11 cellular contexts compared by ENCODE assay signal in genomic region chr18:48639772-48640432, GRCh38.
DNase-seq lines count a peak whose midpoint lies in the region; ATAC-seq and TF ChIP-seq lines count a peak whose summit lies in the region.
"Had no signal": no experiment of that assay in that cellular context is flagged by ENCODE, and none has a peak within 500 bp of the region (broad histone marks: within the 10 kb centered on the region; RNA-seq: fewer than 3 reads in every experiment).

No MANE protein-coding gene starts in this region.

- no peaks in the 10 kb centered on the region for H3F3A ChIP-seq in PC-3 (ENCODE audit: low read length, unreplicated experiment)

- H3K4me1 Mint-ChIP-seq in activated CD8-positive, alpha-beta T cell treated with anti-CD3 and anti-CD28 coated beads for 36 hours (ENCODE audit: low read depth): no peaks in the 10 kb centered on the region
- H3K4me1 Mint-ChIP-seq in activated CD8-positive, alpha-beta T cell treated with anti-CD3 and anti-CD28 coated beads, Interleukin-2, amount 10 ng/mL, durations not matched to agents 7 days and 5 days (ENCODE audit: low read depth): no peaks in the 10 kb centered on the region
- H3K4me1 Mint-ChIP-seq: B cell had no signal

- H3K27me3 Mint-ChIP-seq in activated CD8-positive, alpha-beta T cell treated with anti-CD3 and anti-CD28 coated beads for 36 hours: no peaks in the 10 kb centered on the region
- peaks cover 4% of the 10 kb centered on the region for H3K27me3 Mint-ChIP-seq in activated CD8-positive, alpha-beta T cell treated with anti-CD3 and anti-CD28 coated beads, Interleukin-2, amount 10 ng/mL, durations not matched to agents 7 days and 5 days (ENCODE audit: low read depth)
- H3K27me3 Mint-ChIP-seq: B cell had no signal

- CTCF ChIA-PET in activated CD8-positive, alpha-beta T cell treated with anti-CD3 and anti-CD28 coated beads for 36 hours (lab: Charles Lee): interaction anchor here (0.6 to 1.3 kb wide), 4 partner anchors 9 to 195 kb away, joined by 3 read pairs; no protein-coding TSS in a partner anchor
- CTCF ChIA-PET in activated CD8-positive, alpha-beta T cell treated with anti-CD3 and anti-CD28 coated beads, Interleukin-2, amount 10 ng/mL, durations not matched to agents 7 days and 5 days (lab: Charles Lee): interaction anchor here (0.7 to 1.0 kb wide), 2 partner anchors 164 to 195 kb away, joined by 3 to 5 read pairs; no protein-coding TSS in a partner anchor
- CTCF ChIA-PET in PC-3 (lab: Charles Lee): no interaction called here

- H3K9ac ChIP-seq in PC-3 (ENCODE audit: low read length): no peak overlapping the region

- H3K4me3 ChIP-seq in PC-3 (ENCODE audit: low read length): no peak overlapping the region
- H3K4me3 ChIP-seq in fibroblast of the aortic adventitia (ENCODE audit: low read depth, low read length): no peak overlapping the region
- no peak overlapping the region for H3K4me3 ChIP-seq in suprapubic skin
- H3K4me3 ChIP-seq: pancreas had no signal

- peaks cover 4% of the 10 kb centered on the region for H3K9me3 Mint-ChIP-seq in activated CD8-positive, alpha-beta T cell treated with anti-CD3 and anti-CD28 coated beads for 36 hours
- no peaks in the 10 kb centered on the region for H3K9me3 Mint-ChIP-seq in activated CD8-positive, alpha-beta T cell treated with anti-CD3 and anti-CD28 coated beads, Interleukin-2, amount 10 ng/mL, durations not matched to agents 7 days and 5 days (ENCODE audit: insufficient read depth)

- no peaks in the 10 kb centered on the region for H3K36me3 Mint-ChIP-seq in activated CD8-positive, alpha-beta T cell treated with anti-CD3 and anti-CD28 coated beads for 36 hours (ENCODE audit: low read depth)
- no peaks in the 10 kb centered on the region for H3K36me3 Mint-ChIP-seq in activated CD8-positive, alpha-beta T cell treated with anti-CD3 and anti-CD28 coated beads, Interleukin-2, amount 10 ng/mL, durations not matched to agents 7 days and 5 days (ENCODE audit: low read depth)

- no peak overlapping the region for H3K4me3 Mint-ChIP-seq in activated CD8-positive, alpha-beta T cell treated with anti-CD3 and anti-CD28 coated beads for 36 hours
- no peak overlapping the region for H3K4me3 Mint-ChIP-seq in activated CD8-positive, alpha-beta T cell treated with anti-CD3 and anti-CD28 coated beads, Interleukin-2, amount 10 ng/mL, durations not matched to agents 7 days and 5 days
- H3K4me3 Mint-ChIP-seq: activated T-cell treated with anti-CD3 and anti-CD28 coated beads, Interleukin-2, amount 50 U/mL, for 72 hours; B cell had no signal

- no peak for TF ChIP-seq EP300 in suprapubic skin (IDR thresholded peaks at IDR 0.05)

- no peaks in the 10 kb centered on the region for H3K9me2 ChIP-seq in PC-3 (replicated peaks; ENCODE audit: low read length)

- H3K27me3 ChIP-seq in PC-3 (ENCODE audit: low read length) (no peaks in the 10 kb centered on the region), suprapubic skin (no peaks in the 10 kb centered on the region)
- H3K27me3 ChIP-seq: pancreas had no signal

- POLR2A ChIA-PET in activated CD8-positive, alpha-beta T cell treated with anti-CD3 and anti-CD28 coated beads for 36 hours (lab: Charles Lee): no interaction called here
- POLR2A ChIA-PET in activated CD8-positive, alpha-beta T cell treated with anti-CD3 and anti-CD28 coated beads, Interleukin-2, amount 10 ng/mL, durations not matched to agents 7 days and 5 days (lab: Charles Lee): no interaction called here
- POLR2A ChIA-PET in PC-3 (lab: Charles Lee; ENCODE audit: unreplicated experiment): no interaction called here

- no peak for TF ChIP-seq POLR2A in suprapubic skin (IDR thresholded peaks at IDR 0.05)

- peak; percentile 11 for DNase-seq in activated CD8-positive, alpha-beta T cell treated with anti-CD3 and anti-CD28 coated beads for 36 hours
- DNase-seq in activated CD8-positive, alpha-beta T cell treated with anti-CD3 and anti-CD28 coated beads, Interleukin-2, amount 10 ng/mL, durations not matched to agents 7 days and 5 days: no peak
- DNase-seq in PC-3 (no peak), fibroblast of the aortic adventitia (ENCODE audit: low read depth) (no peak), suprapubic skin (ENCODE audit: low spot score in 2 of 2) (peak; percentile 42 to 71), ureter (ENCODE audit: low spot score) (no peak), COR-L47 (lab: John Stamatoyannopoulos, UW) (no peak)
- DNase-seq: activated T-cell treated with anti-CD3 and anti-CD28 coated beads, Interleukin-2, amount 50 U/mL, for 72 hours; pancreas had no signal

- no peak overlapping the region for H2AFZ ChIP-seq in PC-3 (ENCODE audit: low read length)

- intact Hi-C loops in activated CD8-positive, alpha-beta T cell treated with anti-CD3 and anti-CD28 coated beads for 36 hours (cut with micrococcal nuclease): no loop called here
- intact Hi-C loops in PC-3 (cut with micrococcal nuclease): no loop called here

- H4K20me1 ChIP-seq in PC-3 (ENCODE audit: low read length): no peaks in the 10 kb centered on the region

- H3K79me2 ChIP-seq in PC-3 (ENCODE audit: low read length): no peaks in the 10 kb centered on the region

- TF ChIP-seq CTCF in activated CD8-positive, alpha-beta T cell treated with anti-CD3 and anti-CD28 coated beads for 36 hours (IDR thresholded peaks at IDR 0.05): no peak
- TF ChIP-seq CTCF in PC-3 (conservative IDR thresholded peaks at IDR 0.05; ENCODE audit: low read depth, low read length) (peak; percentile 26; the same call in 1 of the 2 replicates), fibroblast of the aortic adventitia (IDR thresholded peaks at IDR 0.05; ENCODE audit: insufficient read depth, low read length) (peak; percentile 36), suprapubic skin (IDR thresholded peaks at IDR 0.05) (no peak)

- H3K27ac ChIP-seq in PC-3 (ENCODE audit: low read length) (no peak overlapping the region), suprapubic skin (no peak overlapping the region)
- H3K27ac ChIP-seq: pancreas had no signal

- no peaks in the 10 kb centered on the region for H3K36me3 ChIP-seq in PC-3 (ENCODE audit: low read depth, low read length)
- H3K36me3 ChIP-seq in suprapubic skin: peaks cover 7% of the 10 kb centered on the region
- H3K36me3 ChIP-seq: pancreas had no signal

- H3K9me3 ChIP-seq in PC-3 (ENCODE audit: low read length) (no peaks in the 10 kb centered on the region), suprapubic skin (no peaks in the 10 kb centered on the region)
- H3K9me3 ChIP-seq: pancreas had no signal

- WGBS in suprapubic skin: 100% methylated on average over 2 of the region's 14 CpGs

- BruUV-seq in PC-3 (replicated peaks; lab: Mats Ljungman, UMichigan): no TSS peak

- no peak overlapping the region for H3K4me2 ChIP-seq in PC-3 (ENCODE audit: low read length)

- H3K27ac Mint-ChIP-seq in activated CD8-positive, alpha-beta T cell treated with anti-CD3 and anti-CD28 coated beads for 36 hours: no peak overlapping the region
- no peak overlapping the region for H3K27ac Mint-ChIP-seq in activated CD8-positive, alpha-beta T cell treated with anti-CD3 and anti-CD28 coated beads, Interleukin-2, amount 10 ng/mL, durations not matched to agents 7 days and 5 days
- H3K27ac Mint-ChIP-seq: activated T-cell treated with anti-CD3 and anti-CD28 coated beads, Interleukin-2, amount 50 U/mL, for 72 hours; B cell had no signal

- H3K4me1 ChIP-seq in PC-3 (ENCODE audit: insufficient read depth, low read length) (no peaks in the 10 kb centered on the region), suprapubic skin (no peaks in the 10 kb centered on the region)
- H3K4me1 ChIP-seq: pancreas had no signal

- no peak for ATAC-seq in activated CD8-positive, alpha-beta T cell treated with anti-CD3 and anti-CD28 coated beads for 36 hours
- no peak for ATAC-seq in activated CD8-positive, alpha-beta T cell treated with anti-CD3 and anti-CD28 coated beads, Interleukin-2, amount 10 ng/mL, durations not matched to agents 7 days and 5 days
- ATAC-seq in PC-3 (no peak), HG03354 (IDR thresholded peaks at IDR 0.05; ENCODE audit: poor library complexity, severe bottlenecking, unreplicated experiment) (no peak)
- ATAC-seq: activated T-cell treated with anti-CD3 and anti-CD28 coated beads, Interleukin-2, amount 50 U/mL, for 72 hours had no signal

Comparison
In these comparisons a context has a peak if more than half of its experiments do, and no peak if none do; other contexts are left out.
1. DNase-seq: peak in activated CD8-positive, alpha-beta T cell treated with anti-CD3 and anti-CD28 coated beads for 36 hours (single experiment) and suprapubic skin (2 of 2); none in activated CD8-positive, alpha-beta T cell treated with anti-CD3 and anti-CD28 coated beads, Interleukin-2, amount 10 ng/mL, durations not matched to agents 7 days and 5 days (single experiment), PC-3 (single experiment), fibroblast of the aortic adventitia (single experiment), ureter (single experiment) and COR-L47 (single experiment).
2. CTCF ChIP-seq: peak in PC-3 (single experiment) and fibroblast of the aortic adventitia (single experiment); none in activated CD8-positive, alpha-beta T cell treated with anti-CD3 and anti-CD28 coated beads for 36 hours (single experiment) and suprapubic skin (0 of 2).